In genomic region chr22:20533879-20534265, GRCh38 we compare ENCODE assay signal across 1 cellular context.
TF ChIP-seq lines count a peak whose summit lies in the region.

No MANE protein-coding gene starts in this region.

TF ChIP-seq in IMR-90, 13 proteins besides CTCF, POLR2A, EP300 and RAD21 (continued from another document):
- TF ChIP-seq BHLHE40 (IDR thresholded peaks at IDR 0.05; ENCODE audit: low read depth, low read length) = no peak
- TF ChIP-seq USF2 (IDR thresholded peaks at IDR 0.05; ENCODE audit: low read depth, low read length) = no peak
- TF ChIP-seq CHD1 (IDR thresholded peaks at IDR 0.05; ENCODE audit: low read depth, low read length) = no peak
- TF ChIP-seq MXI1 (IDR thresholded peaks at IDR 0.05; ENCODE audit: borderline replicate concordance, low read depth, low read length) = no peak
- no peak for TF ChIP-seq SMC3 (IDR thresholded peaks at IDR 0.05; ENCODE audit: low read depth, low read length)
- TF ChIP-seq FOS (IDR thresholded peaks at IDR 0.05; ENCODE audit: low read depth, low read length) = no peak
